In genomic region chr6:133764813-133765208, GRCh38 we compare ENCODE assay signal across 1 cellular context.
TF ChIP-seq lines count a peak whose summit lies in the region.

No MANE protein-coding gene starts in this region.

TF ChIP-seq in IMR-90, 13 proteins besides CTCF, POLR2A, EP300 and RAD21:
- TF ChIP-seq MAZ (IDR thresholded peaks at IDR 0.05; ENCODE audit: borderline replicate concordance, low read depth, low read length), result no peak
- TF ChIP-seq BHLHE40 (IDR thresholded peaks at IDR 0.05; ENCODE audit: low read depth, low read length), result no peak
- TF ChIP-seq CHD1 (IDR thresholded peaks at IDR 0.05; ENCODE audit: low read depth, low read length), result no peak
- TF ChIP-seq RFX5 (IDR thresholded peaks at IDR 0.05; ENCODE audit: low read depth, low read length), result no peak
- TF ChIP-seq ELK1 (IDR thresholded peaks at IDR 0.05; ENCODE audit: borderline replicate concordance, low read depth, low read length), result no peak
- TF ChIP-seq RCOR1 (IDR thresholded peaks at IDR 0.05; ENCODE audit: insufficient replicate concordance, low read length), result no peak
- no peak for TF ChIP-seq SMC3 (IDR thresholded peaks at IDR 0.05; ENCODE audit: low read depth, low read length)
- TF ChIP-seq CEBPB (IDR thresholded peaks at IDR 0.05; ENCODE audit: low read depth, low read length), result no peak
- no peak for TF ChIP-seq FOS (IDR thresholded peaks at IDR 0.05; ENCODE audit: low read depth, low read length)
- TF ChIP-seq MXI1 (IDR thresholded peaks at IDR 0.05; ENCODE audit: borderline replicate concordance, low read depth, low read length), result no peak
- no peak for TF ChIP-seq MAFK (IDR thresholded peaks at IDR 0.05; ENCODE audit: low read depth, low read length)
- TF ChIP-seq USF2 (IDR thresholded peaks at IDR 0.05; ENCODE audit: low read depth, low read length), result no peak
- TF ChIP-seq NFE2L2 (IDR thresholded peaks at IDR 0.05; ENCODE audit: low read depth, low read length), result no peak
TF ChIP-seq in IMR-90: peak in this region for 0.
